In genomic region chr14:93430319-93430801, GRCh38 we compare ENCODE assay signal across 10 cellular contexts.
DNase-seq lines count a peak whose midpoint lies in the region; ATAC-seq and TF ChIP-seq lines count a peak whose summit lies in the region.
"Had no signal": no experiment of that assay in that cellular context is flagged by ENCODE, and none has a peak within 500 bp of the region (broad histone marks: within the 10 kb centered on the region; RNA-seq: fewer than 3 reads in every experiment).

No MANE protein-coding gene starts in this region.

- no peaks in the 10 kb centered on the region for H3K9me2 ChIP-seq in MM.1S (replicated peaks; ENCODE audit: insufficient read depth, low read length)

- no peaks in the 10 kb centered on the region for H3K36me3 ChIP-seq in MM.1S (replicated peaks; ENCODE audit: insufficient read depth, low read length)

- H3F3A ChIP-seq in MM.1S (ENCODE audit: insufficient read depth, low read length) = no peaks in the 10 kb centered on the region

- in situ Hi-C loops in astrocyte of the cerebellum (cut with HindIII; ENCODE audit: low sequenced_read_pairs) = no loop called here

- H3K9me3 ChIP-seq in MM.1S (replicated peaks; ENCODE audit: insufficient read depth, low read length) = no peaks in the 10 kb centered on the region

- TF ChIP-seq CTCF in astrocyte of the cerebellum (IDR thresholded peaks at IDR 0.05; ENCODE audit: low read depth, low read length, missing control alignments) = no peak
- no peak for TF ChIP-seq CTCF in MM.1S (IDR thresholded peaks at IDR 0.05; ENCODE audit: low read length)

- no peaks in the 10 kb centered on the region for H4K20me1 ChIP-seq in MM.1S (ENCODE audit: insufficient read depth, low read length)

- no peaks in the 10 kb centered on the region for H3K79me2 ChIP-seq in MM.1S (ENCODE audit: low read length)

- no peaks in the 10 kb centered on the region for H3K4me1 ChIP-seq in MM.1S (ENCODE audit: low read length)

- H3K27ac ChIP-seq in MM.1S (ENCODE audit: low read length) = no peak overlapping the region

- no peaks in the 10 kb centered on the region for H3K27me3 ChIP-seq in MM.1S (replicated peaks; ENCODE audit: insufficient read depth, low read length)

- peak; percentile 6 for DNase-seq in AG08396 (ENCODE audit: low spot score)
- DNase-seq in NCI-H1930 (lab: John Stamatoyannopoulos, UW) = peak; percentile 49 to 66
- DNase-seq in astrocyte of the cerebellum (ENCODE audit: low read depth) = no peak
- DNase-seq in left kidney (ENCODE audit: low read depth, low spot score) = peak; percentile 87
- no peak for DNase-seq in activated effector memory CD4-positive, alpha-beta T cell treated with Interleukin-2 at 50 U/mL for 16 hours
- DNase-seq in MM.1S = no peak
- DNase-seq: HFFc6; naive thymus-derived CD4-positive, alpha-beta T cell had no signal

- no peak overlapping the region for H2AFZ ChIP-seq in MM.1S (ENCODE audit: low read length)

- ATAC-seq in GM21423 (IDR thresholded peaks at IDR 0.05; ENCODE audit: unreplicated experiment) = no peak
- no peak for ATAC-seq in GM19463 (IDR thresholded peaks at IDR 0.05; ENCODE audit: unreplicated experiment)
- ATAC-seq: naive thymus-derived CD4-positive, alpha-beta T cell had no signal

- no peak overlapping the region for H3K9ac ChIP-seq in MM.1S (ENCODE audit: low read length)

- no peak overlapping the region for H3K4me2 ChIP-seq in MM.1S (ENCODE audit: low read depth, low read length)

- H3K4me3 ChIP-seq in astrocyte of the cerebellum (ENCODE audit: low read depth, low read length) (peak overlapping the region; percentile 30), MM.1S (ENCODE audit: low read length) (no peak overlapping the region)

Comparison
In these comparisons a context has a peak if more than half of its experiments do, and no peak if none do; other contexts are left out.
1. DNase-seq: peak in AG08396 (single experiment), NCI-H1930 (2 of 2) and left kidney (single experiment); none in astrocyte of the cerebellum (single experiment), activated effector memory CD4-positive, alpha-beta T cell treated with Interleukin-2 at 50 U/mL for 16 hours (single experiment) and MM.1S (single experiment).